Comparison of ENCODE assay signal across 10 cellular contexts in the genomic region with DNA sequence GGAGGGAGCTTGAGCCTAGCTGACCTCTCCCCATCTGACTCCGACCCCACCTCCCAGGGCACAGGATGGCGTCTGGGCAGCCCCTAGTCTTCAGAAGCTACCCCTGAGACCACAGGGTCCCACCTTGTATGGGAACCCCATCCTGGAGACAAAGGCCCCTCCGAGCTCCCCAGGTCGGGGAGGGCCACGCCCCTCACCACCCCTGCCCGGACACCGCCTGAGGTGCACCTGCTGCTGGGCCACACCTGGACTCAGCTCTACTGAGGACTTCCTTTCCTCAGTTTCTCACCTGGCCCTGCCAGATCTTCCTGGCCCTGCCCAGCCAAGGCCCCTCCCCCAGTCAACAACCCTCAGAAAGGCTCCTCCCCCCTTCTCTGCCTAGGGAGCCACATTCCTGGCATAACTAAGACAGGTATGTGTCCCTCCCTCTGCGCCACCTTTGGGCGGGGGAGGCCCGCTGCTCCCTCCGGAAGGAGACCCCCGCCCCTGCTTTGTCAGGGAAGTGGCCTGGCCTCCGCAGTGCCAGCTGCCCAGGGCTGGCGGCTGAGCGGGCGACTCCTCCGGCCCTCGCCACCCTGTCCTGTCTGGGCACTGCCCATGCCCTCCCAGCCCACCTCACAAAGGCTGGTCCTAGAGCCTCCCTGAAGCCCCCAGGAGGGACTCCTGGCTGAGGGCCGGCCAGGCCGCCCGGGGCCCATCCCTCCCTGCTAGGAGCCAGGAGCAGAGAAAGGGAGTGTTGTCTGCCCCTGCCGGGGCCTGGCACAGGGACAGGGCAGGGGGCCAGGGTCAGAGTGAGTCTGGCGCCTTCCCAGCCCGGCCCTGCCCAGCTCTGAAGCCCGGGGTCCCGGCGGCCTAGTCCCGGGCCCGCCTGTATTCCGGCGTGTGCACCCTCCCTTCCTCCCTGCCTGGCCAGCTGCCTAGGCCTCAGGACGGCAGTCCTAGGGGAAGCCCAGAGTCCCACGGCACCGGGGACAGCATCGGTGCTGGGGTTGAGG. TPM values are rescaled to one million over a fixed set of nuclear protein-coding genes. Genes with fewer than 3 reads are reported as not detected.
DNase-seq lines count a peak whose midpoint lies in the region; ATAC-seq, FAIRE-seq and TF ChIP-seq lines count a peak whose summit lies in the region.
"Had no signal": no experiment of that assay in that cellular context is flagged by ENCODE, and none has a peak within 500 bp of the region (broad histone marks: within the 10 kb centered on the region; RNA-seq: fewer than 3 reads in every experiment).

No MANE protein-coding gene starts in this region.

- peak; percentile 61 for FAIRE-seq in RCC 7860 (lab: Jason Lieb, UNC)

- H3K4me3 Mint-ChIP-seq in T-helper 17 cell: no peak overlapping the region
- no peak overlapping the region for H3K4me3 Mint-ChIP-seq in natural killer cell treated with Interleukin-12 subunit alpha and Interleukin-12 subunit beta and Interleukin-15 and Interleukin-18, amount 100 ng/mL, for 72 hours
- H3K4me3 Mint-ChIP-seq: activated B cell treated with CpG ODN at 0.5 μM for 24 hours; activated naive CD4-positive, alpha-beta T cell treated with anti-CD3 and anti-CD28 coated beads, Interleukin-2, amount 10 ng/mL, durations not matched to agents 7 days and 5 days had no signal

- DNase-seq in RCC 7860 (ENCODE audit: low spot score) (peak; percentile 90), foreskin keratinocyte (peak; percentile 73 to 87), mucosa of gallbladder (ENCODE audit: low spot score) (peak; percentile 84), T-helper 17 cell (no peak), NCI-H1417 treated with DMSO at 0.1 percent for 48 hours (lab: John Stamatoyannopoulos, UW) (no peak)
- no peak for DNase-seq in natural killer cell treated with Interleukin-12 subunit alpha and Interleukin-12 subunit beta and Interleukin-15 and Interleukin-18, amount 100 ng/mL, for 72 hours (ENCODE audit: low spot score)
- DNase-seq: activated B cell treated with CpG ODN at 0.5 μM for 24 hours; activated naive CD4-positive, alpha-beta T cell treated with anti-CD3 and anti-CD28 coated beads, Interleukin-2, amount 10 ng/mL, durations not matched to agents 7 days and 5 days had no signal

- no peaks in the 10 kb centered on the region for H3K9me3 ChIP-seq in BLaER1 treated with 17β-estradiol and CSF1 and Interleukin-3, amounts not matched to agents 10 nM and 100 nM (replicated peaks in 1 of 11)
- no peaks in the 10 kb centered on the region for H3K9me3 ChIP-seq in T-helper 17 cell (ENCODE audit: control insufficient read depth, low read length, poor library complexity, severe bottlenecking)

- H3K27me3 Mint-ChIP-seq in T-helper 17 cell: no peaks in the 10 kb centered on the region
- H3K27me3 Mint-ChIP-seq in natural killer cell treated with Interleukin-12 subunit alpha and Interleukin-12 subunit beta and Interleukin-15 and Interleukin-18, amount 100 ng/mL, for 72 hours: peaks cover 0 to 4% of the 10 kb centered on the region in 2 donors

- peaks cover 53 to 76% (median 75%) of the 10 kb centered on the region in 10 experiments for H3K4me1 ChIP-seq in BLaER1 treated with 17β-estradiol and CSF1 and Interleukin-3, amounts not matched to agents 10 nM and 100 nM
- peaks cover 25% of the 10 kb centered on the region for H3K4me1 ChIP-seq in foreskin keratinocyte

- H3K9me3 Mint-ChIP-seq in natural killer cell treated with Interleukin-12 subunit alpha and Interleukin-12 subunit beta and Interleukin-15 and Interleukin-18, amount 100 ng/mL, for 72 hours: no peaks in the 10 kb centered on the region
- H3K9me3 Mint-ChIP-seq: activated B cell treated with CpG ODN at 0.5 μM for 24 hours; activated naive CD4-positive, alpha-beta T cell treated with anti-CD3 and anti-CD28 coated beads, Interleukin-2, amount 10 ng/mL, durations not matched to agents 7 days and 5 days had no signal

- TF ChIP-seq CTCF in foreskin keratinocyte (conservative IDR thresholded peaks at IDR 0.05): peak; percentile 18

- H3K27me3 ChIP-seq in BLaER1 treated with 17β-estradiol and CSF1 and Interleukin-3, amounts not matched to agents 10 nM and 100 nM: peaks cover 12 to 29% (median 17%) of the 10 kb centered on the region in 11 experiments; a peak in 20 of 22 replicates
- no peaks in the 10 kb centered on the region for H3K27me3 ChIP-seq in foreskin keratinocyte

- no peaks in the 10 kb centered on the region for H3K36me3 ChIP-seq in BLaER1 treated with 17β-estradiol and CSF1 and Interleukin-3, amounts not matched to agents 10 nM and 100 nM

- no peak overlapping the region for H3K4me3 ChIP-seq in BLaER1 treated with 17β-estradiol and CSF1 and Interleukin-3, amounts not matched to agents 10 nM and 100 nM

- H4K20me1 ChIP-seq in BLaER1 treated with 17β-estradiol and CSF1 and Interleukin-3, amounts not matched to agents 10 nM and 100 nM: peaks cover 19 to 76% (median 41%) of the 10 kb centered on the region in 11 experiments; a peak in 19 of 22 replicates

- peak overlapping the region in 9 of 11 experiments; percentile 89 to 99 (median 97); a peak in 16 of 22 replicates for H3K4me2 ChIP-seq in BLaER1 treated with 17β-estradiol and CSF1 and Interleukin-3, amounts not matched to agents 10 nM and 100 nM

- ATAC-seq in foreskin keratinocyte (peak; percentile 34), T-helper 17 cell (no peak), HG03159 (IDR thresholded peaks at IDR 0.05; ENCODE audit: unreplicated experiment) (no peak)
- no peak for ATAC-seq in natural killer cell treated with Interleukin-12 subunit alpha and Interleukin-12 subunit beta and Interleukin-15 and Interleukin-18, amount 100 ng/mL, for 72 hours

- H3K27ac ChIP-seq in BLaER1 treated with 17β-estradiol and CSF1 and Interleukin-3, amounts not matched to agents 10 nM and 100 nM: no peak overlapping the region
- H3K27ac ChIP-seq in foreskin keratinocyte: peak overlapping the region; percentile 82

- 0 out of 22 replicates have a peak overlapping the region, but pooled peaks of 1 of the 11 experiments have one; percentile 9 for H3K9ac ChIP-seq in BLaER1 treated with 17β-estradiol and CSF1 and Interleukin-3, amounts not matched to agents 10 nM and 100 nM

- no peak overlapping the region for H3K27ac Mint-ChIP-seq in T-helper 17 cell
- H3K27ac Mint-ChIP-seq in natural killer cell treated with Interleukin-12 subunit alpha and Interleukin-12 subunit beta and Interleukin-15 and Interleukin-18, amount 100 ng/mL, for 72 hours: no peak overlapping the region
- H3K27ac Mint-ChIP-seq: activated B cell treated with CpG ODN at 0.5 μM for 24 hours; activated naive CD4-positive, alpha-beta T cell treated with anti-CD3 and anti-CD28 coated beads, Interleukin-2, amount 10 ng/mL, durations not matched to agents 7 days and 5 days had no signal

- H3K4me1 Mint-ChIP-seq in T-helper 17 cell: no peaks in the 10 kb centered on the region
- H3K4me1 Mint-ChIP-seq in natural killer cell treated with Interleukin-12 subunit alpha and Interleukin-12 subunit beta and Interleukin-15 and Interleukin-18, amount 100 ng/mL, for 72 hours (ENCODE audit: low read depth in 2 of 2): peaks cover 0 to 4% of the 10 kb centered on the region in 2 donors

- H3K36me3 Mint-ChIP-seq in T-helper 17 cell (ENCODE audit: low read depth): no peaks in the 10 kb centered on the region
- no peaks in the 10 kb centered on the region for H3K36me3 Mint-ChIP-seq in natural killer cell treated with Interleukin-12 subunit alpha and Interleukin-12 subunit beta and Interleukin-15 and Interleukin-18, amount 100 ng/mL, for 72 hours
- H3K36me3 Mint-ChIP-seq: activated naive CD4-positive, alpha-beta T cell treated with anti-CD3 and anti-CD28 coated beads, Interleukin-2, amount 10 ng/mL, durations not matched to agents 7 days and 5 days had no signal

RNA-seq across cellular contexts. Expression of a gene that starts 4.8 kb away (rescaled TPM):
- total RNA-seq in foreskin keratinocyte (224 and 261 TPM in 2 replicates), mucosa of gallbladder (311 TPM), T-helper 17 cell (1 to 10 TPM; 1.2 to 1.4 TPM)
- 174 and 192 TPM in 2 replicates for polyA plus RNA-seq in foreskin keratinocyte
- total RNA-seq in natural killer cell treated with Interleukin-12 subunit alpha and Interleukin-12 subunit beta and Interleukin-15 and Interleukin-18, amount 100 ng/mL, for 72 hours: 1 to 10 TPM; 9.3 to 9.4 TPM

RNA-seq across cellular contexts. Expression of a gene that starts 11.4 kb away (rescaled TPM):
- total RNA-seq in foreskin keratinocyte: 300 and 424 TPM in 2 replicates
- 448 and 672 TPM in 2 replicates for polyA plus RNA-seq in foreskin keratinocyte
- 41.5 TPM for total RNA-seq in mucosa of gallbladder
- 10 to 100 TPM; 19.5 to 52.1 TPM for total RNA-seq in T-helper 17 cell
- 10 to 100 TPM; 15.2 to 44.3 TPM for total RNA-seq in natural killer cell treated with Interleukin-12 subunit alpha and Interleukin-12 subunit beta and Interleukin-15 and Interleukin-18, amount 100 ng/mL, for 72 hours

RNA-seq across cellular contexts. Expression of a gene that starts 24.8 kb away (rescaled TPM):
- total RNA-seq in foreskin keratinocyte (4.3 and 8.6 TPM in 2 replicates), mucosa of gallbladder (25.6 TPM), T-helper 17 cell (10 to 100 TPM in 1 of 2 donors, 1 to 10 TPM in 1; 9.6 to 10.5 TPM)
- 6.4 and 13.9 TPM in 2 replicates for polyA plus RNA-seq in foreskin keratinocyte
- not detected for total RNA-seq in natural killer cell treated with Interleukin-12 subunit alpha and Interleukin-12 subunit beta and Interleukin-15 and Interleukin-18, amount 100 ng/mL, for 72 hours

RNA-seq across cellular contexts. Expression of a gene that starts 42.8 kb away (rescaled TPM):
- not detected in 2 replicates for total RNA-seq in foreskin keratinocyte
- polyA plus RNA-seq in foreskin keratinocyte: not detected in 2 replicates
- total RNA-seq in mucosa of gallbladder: 0.35 TPM
- not detected for total RNA-seq in T-helper 17 cell
- not detected for total RNA-seq in natural killer cell treated with Interleukin-12 subunit alpha and Interleukin-12 subunit beta and Interleukin-15 and Interleukin-18, amount 100 ng/mL, for 72 hours
- total RNA-seq: activated B cell treated with CpG ODN at 0.5 μM for 24 hours had no signal

RNA-seq across cellular contexts. Expression of a gene that starts 49.4 kb away (rescaled TPM):
- total RNA-seq in foreskin keratinocyte: 0.07 TPM in 2 replicates
- 0.06 and 0.08 TPM in 2 replicates for polyA plus RNA-seq in foreskin keratinocyte
- 1.0 TPM for total RNA-seq in mucosa of gallbladder
- not detected for total RNA-seq in T-helper 17 cell
- total RNA-seq in natural killer cell treated with Interleukin-12 subunit alpha and Interleukin-12 subunit beta and Interleukin-15 and Interleukin-18, amount 100 ng/mL, for 72 hours: not detected
- total RNA-seq: activated B cell treated with CpG ODN at 0.5 μM for 24 hours had no signal

Comparison
In these comparisons a context has a peak if more than half of its experiments do, and no peak if none do; other contexts are left out.
1. DNase-seq: peak in RCC 7860 (single experiment), foreskin keratinocyte (2 of 2) and mucosa of gallbladder (single experiment); none in T-helper 17 cell (0 of 3), natural killer cell treated with Interleukin-12 subunit alpha and Interleukin-12 subunit beta and Interleukin-15 and Interleukin-18, amount 100 ng/mL, for 72 hours (single experiment) and NCI-H1417 treated with DMSO at 0.1 percent for 48 hours (single experiment).
2. RNA of a gene that starts 4.8 kb away (total RNA-seq): 311 TPM in mucosa of gallbladder (single experiment) and 224 to 261 TPM in foreskin keratinocyte; 9.3 to 9.4 TPM in natural killer cell treated with Interleukin-12 subunit alpha and Interleukin-12 subunit beta and Interleukin-15 and Interleukin-18, amount 100 ng/mL, for 72 hours and 1.2 to 1.4 TPM in T-helper 17 cell; every median in the first group is over 10 times any median in the second.